ENCODE assay signal across 9 cellular contexts in the genomic region with DNA sequence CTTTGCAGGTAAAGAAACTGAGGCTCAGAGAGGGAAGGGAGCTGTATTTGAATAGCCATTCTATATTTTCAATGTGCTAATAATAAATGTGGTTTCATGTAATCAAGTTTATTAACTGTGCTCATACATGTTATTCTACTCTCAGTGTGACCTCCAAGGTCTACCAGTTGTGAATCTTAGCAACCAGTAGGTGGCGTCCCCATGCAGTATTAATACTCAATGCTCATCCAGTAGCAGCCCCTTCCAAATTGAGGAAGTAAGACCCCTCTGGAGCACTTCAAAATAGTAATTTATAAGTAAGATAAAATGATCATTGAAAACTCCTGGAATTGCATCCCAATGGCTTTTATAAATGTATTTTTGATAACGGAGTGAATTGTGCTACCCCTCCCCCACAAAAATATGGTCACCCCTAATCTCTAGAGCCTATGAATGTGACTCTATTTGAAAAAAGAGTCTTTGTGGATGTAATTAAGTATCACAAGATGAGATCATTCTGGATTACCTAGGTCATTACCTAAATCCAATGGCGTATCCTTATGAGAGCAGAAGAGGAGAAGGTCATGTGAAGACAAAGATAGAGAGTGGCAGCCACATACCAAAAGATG. TPM values are rescaled to one million over a fixed set of nuclear protein-coding genes. Genes with fewer than 3 reads are reported as not detected.
DNase-seq lines count a peak whose midpoint lies in the region; ATAC-seq and TF ChIP-seq lines count a peak whose summit lies in the region.
"Had no signal": no experiment of that assay in that cellular context is flagged by ENCODE, and none has a peak within 500 bp of the region (broad histone marks: within the 10 kb centered on the region; RNA-seq: fewer than 3 reads in every experiment).

No MANE protein-coding gene starts in this region.

- peaks cover 4 to 6% of the 10 kb centered on the region in 2 donors for H3K36me3 Mint-ChIP-seq in CD4-positive, alpha-beta memory T cell

- no peak overlapping the region for H3K4me3 ChIP-seq in CD4-positive, alpha-beta memory T cell (ENCODE audit: low read length in 2 of 2)
- H3K4me3 ChIP-seq in adrenal gland (no peak overlapping the region), upper lobe of right lung (no peak overlapping the region), lower leg skin (ENCODE audit: low read depth, poor library complexity, severe bottlenecking) (no peak overlapping the region)
- H3K4me3 ChIP-seq: skin epidermis had no signal

- no peaks in the 10 kb centered on the region for H3K27me3 Mint-ChIP-seq in CD4-positive, alpha-beta memory T cell

- TF ChIP-seq POLR2A in adrenal gland (IDR thresholded peaks at IDR 0.05) = no peak
- TF ChIP-seq POLR2A in lower leg skin (IDR thresholded peaks at IDR 0.05) = no peak

- ATAC-seq in GM18867 (IDR thresholded peaks at IDR 0.05; ENCODE audit: unreplicated experiment) (peak; percentile 88), HG03039 (IDR thresholded peaks at IDR 0.05; ENCODE audit: unreplicated experiment) (peak; percentile 78), upper lobe of right lung (peak; percentile 89)

- WGBS in adrenal gland, 4 donors = 50 to 70% (median 61%) methylated on average over 3 of the region's 3 CpGs
- 64 to 66% methylated on average over 3 of the region's 3 CpGs for WGBS in lower leg skin, 2 donors

- DNase-seq in CD4-positive, alpha-beta memory T cell = peak in 4 of 5 donors; percentile 23 to 39 (median 34)
- DNase-seq in NCI-H69 (lab: John Stamatoyannopoulos, UW) (peak; percentile 56), adrenal gland (peak in 1 of 7 donors; percentile 51), kidney tubule cell (ENCODE audit: low spot score) (peak; percentile 58), upper lobe of right lung (no peak), lower leg skin (ENCODE audit: low spot score in 2 of 2) (no peak)

- no peaks in the 10 kb centered on the region for H3K9me3 ChIP-seq in CD4-positive, alpha-beta memory T cell (ENCODE audit: control insufficient read depth in 1 of 2, low read length in 2 of 2)
- H3K9me3 ChIP-seq in adrenal gland (replicated peaks in 1 of 3) (no peaks in the 10 kb centered on the region), upper lobe of right lung (no peaks in the 10 kb centered on the region)

- POLR2A ChIA-PET in CD4-positive, alpha-beta memory T cell (lab: Charles Lee; ENCODE audit: partially characterized antibody) = no interaction called here

- H3K9me3 Mint-ChIP-seq in CD4-positive, alpha-beta memory T cell = no peaks in the 10 kb centered on the region

- peak overlapping the region in 3 of 7 donors; percentile 29 to 57 (median 43) for H3K27ac Mint-ChIP-seq in CD4-positive, alpha-beta memory T cell

- no peak overlapping the region for H3K27ac ChIP-seq in CD4-positive, alpha-beta memory T cell (ENCODE audit: low read depth, low read length)
- H3K27ac ChIP-seq in adrenal gland = no peak overlapping the region
- no peak overlapping the region for H3K27ac ChIP-seq in upper lobe of right lung
- H3K27ac ChIP-seq: skin epidermis had no signal

- intact Hi-C loops in CD4-positive, alpha-beta memory T cell (cut with micrococcal nuclease) = loop anchor here (1.0 to 5.0 kb wide), 3 partner anchors 52 to 187 kb away; a partner anchor contains a TSS
- intact Hi-C loops in adrenal gland (cut with DNase I) = loop anchor here in 1 of 2 donors (10.0 kb wide), 1 partner anchor 54 kb away; a partner anchor contains a TSS
- intact Hi-C loops in upper lobe of right lung (cut with DNase I) = no loop called here
- intact Hi-C loops in lower leg skin (cut with DNase I; ENCODE audit: low total_unique reads) = no loop called here

- TF ChIP-seq CTCF in adrenal gland (IDR thresholded peaks at IDR 0.05) = peak; percentile 49 to 56 (median 50)
- peak; percentile 72 for TF ChIP-seq CTCF in upper lobe of right lung (IDR thresholded peaks at IDR 0.05)
- no peak for TF ChIP-seq CTCF in lower leg skin (IDR thresholded peaks at IDR 0.05)

- H3K4me3 Mint-ChIP-seq in CD4-positive, alpha-beta memory T cell = no peak overlapping the region

- CTCF ChIA-PET in CD4-positive, alpha-beta memory T cell (lab: Charles Lee; ENCODE audit: partially characterized antibody) = interaction anchor here (1.1 to 2.8 kb wide), 10 partner anchors 12 to 187 kb away, joined by 3 to 26 read pairs (median 6); a partner anchor contains a TSS

- H3K4me1 ChIP-seq in CD4-positive, alpha-beta memory T cell (ENCODE audit: insufficient read depth, low read length) = peaks cover 24% of the 10 kb centered on the region
- H3K4me1 ChIP-seq in adrenal gland (replicated peaks in 1 of 2) = no peaks in the 10 kb centered on the region
- H3K4me1 ChIP-seq in upper lobe of right lung = no peaks in the 10 kb centered on the region

- H3K4me1 Mint-ChIP-seq in CD4-positive, alpha-beta memory T cell = peaks cover 22 to 29% (median 27%) of the 10 kb centered on the region in 4 donors

- no peaks in the 10 kb centered on the region for H3K36me3 ChIP-seq in CD4-positive, alpha-beta memory T cell (ENCODE audit: insufficient read depth, low read length)
- H3K36me3 ChIP-seq in adrenal gland (replicated peaks in 1 of 2) = no peaks in the 10 kb centered on the region
- H3K36me3 ChIP-seq in upper lobe of right lung = peaks cover 4% of the 10 kb centered on the region

- no peaks in the 10 kb centered on the region for H3K27me3 ChIP-seq in CD4-positive, alpha-beta memory T cell (ENCODE audit: insufficient read depth, low read length)
- H3K27me3 ChIP-seq in adrenal gland = no peaks in the 10 kb centered on the region
- H3K27me3 ChIP-seq in upper lobe of right lung = no peaks in the 10 kb centered on the region

RNA-seq across cellular contexts. Expression of a gene that starts 20.4 kb away (rescaled TPM):
- 10 to 100 TPM; 14.7 to 15.1 TPM for total RNA-seq in CD4-positive, alpha-beta memory T cell
- polyA plus RNA-seq in CD4-positive, alpha-beta memory T cell = 1 to 10 TPM; 1.3 to 3.4 TPM
- total RNA-seq in adrenal gland (10 to 100 TPM in 3 of 8 donors, 1 to 10 TPM in 5; 6.0 to 38.6 (median 7.7) TPM), upper lobe of right lung (8.5 TPM), lower leg skin (1 to 10 TPM; 6.4 to 8.5 (median 7.2) TPM)
- 1 to 10 TPM; 5.8 to 9.4 (median 6.4) TPM for polyA plus RNA-seq in adrenal gland

RNA-seq across cellular contexts. Expression of a gene that starts 53.2 kb away (rescaled TPM):
- 10 to 100 TPM; 15.0 to 15.3 TPM for total RNA-seq in CD4-positive, alpha-beta memory T cell
- polyA plus RNA-seq in CD4-positive, alpha-beta memory T cell = 10 to 100 TPM; 13.5 to 14.0 TPM
- total RNA-seq in adrenal gland (10 to 100 TPM in 7 of 8 donors, 1 to 10 TPM in 1; 7.2 to 29.3 (median 13.6) TPM), upper lobe of right lung (21.8 TPM), lower leg skin (10 to 100 TPM; 17.9 to 25.6 (median 18.8) TPM)
- polyA plus RNA-seq in adrenal gland = 10 to 100 TPM in 1 of 3 donors, 1 to 10 TPM in 2; 4.6 to 28.8 (median 4.6) TPM

Comparison
In these comparisons a context has a peak if more than half of its experiments do, and no peak if none do; other contexts are left out.
1. DNase-seq: peak in CD4-positive, alpha-beta memory T cell (4 of 5), NCI-H69 (single experiment) and kidney tubule cell (single experiment); none in upper lobe of right lung (single experiment) and lower leg skin (0 of 2).
2. CTCF ChIP-seq: peak in adrenal gland (6 of 6) and upper lobe of right lung (single experiment); none in lower leg skin (0 of 3).
3. Peak in every context shown above with its lines, with median percentiles within 50 percentile points of each other: ATAC-seq.